In genomic region chr20:2139736-2140135, GRCh38 we compare ENCODE assay signal across 22 cellular contexts. TPM values are rescaled to one million over a fixed set of nuclear protein-coding genes. Genes with fewer than 3 reads are reported as not detected.
DNase-seq lines count a peak whose midpoint lies in the region; ATAC-seq and TF ChIP-seq lines count a peak whose summit lies in the region.
"Had no signal": no experiment of that assay in that cellular context is flagged by ENCODE, and none has a peak within 500 bp of the region (broad histone marks: within the 10 kb centered on the region; RNA-seq: fewer than 3 reads in every experiment).

No MANE protein-coding gene starts in this region.

- H3K4me1 ChIP-seq in left ventricle myocardium inferior: peaks cover 99% of the 10 kb centered on the region
- peaks cover 65 to 85% (median 82%) of the 10 kb centered on the region in 4 donors for H3K4me1 ChIP-seq in esophagus muscularis mucosa
- H3K4me1 ChIP-seq in stomach smooth muscle (ENCODE audit: control insufficient read depth, insufficient read depth, low read length): peaks cover 50% of the 10 kb centered on the region
- H3K4me1 ChIP-seq: A549, BE2C had no signal

- TF ChIP-seq CTCF in left ventricle myocardium inferior (IDR thresholded peaks at IDR 0.05; ENCODE audit: borderline replicate concordance) (no peak), WERI-Rb-1 (IDR thresholded peaks at IDR 0.05; ENCODE audit: low read depth, low read length) (no peak), esophagus muscularis mucosa (IDR thresholded peaks at IDR 0.05) (no peak)

- ATAC-seq in left cardiac atrium (no peak), HG03039 (IDR thresholded peaks at IDR 0.05; ENCODE audit: unreplicated experiment) (no peak)
- ATAC-seq: A549, GM12878 had no signal

- no peak for TF ChIP-seq POLR2A in esophagus muscularis mucosa (IDR thresholded peaks at IDR 0.05; ENCODE audit: low read depth)

- no peak overlapping the region for H3K4me3 ChIP-seq in left ventricle myocardium inferior
- H3K4me3 ChIP-seq in WERI-Rb-1 (ENCODE audit: low read depth, low read length): peak overlapping the region; percentile 9; the same call in 1 of the 2 replicates
- no peak overlapping the region for H3K4me3 ChIP-seq in esophagus muscularis mucosa
- H3K4me3 ChIP-seq in stomach smooth muscle (ENCODE audit: low read length in 2 of 2): no peak overlapping the region
- H3K4me3 ChIP-seq: A549, GM12878 had no signal

- H3K9me3 ChIP-seq in left ventricle myocardium inferior (replicated peaks) (no peaks in the 10 kb centered on the region), WERI-Rb-1 (ENCODE audit: severe bottlenecking) (no peaks in the 10 kb centered on the region), esophagus muscularis mucosa (no peaks in the 10 kb centered on the region), stomach smooth muscle (ENCODE audit: control insufficient read depth in 2 of 2, low read length in 2 of 2) (no peaks in the 10 kb centered on the region)
- H3K9me3 ChIP-seq: A549, BE2C had no signal

- WGBS in esophagus muscularis mucosa: 84% methylated on average over 2 of the region's 2 CpGs

- TF ChIP-seq EP300 in esophagus muscularis mucosa (IDR thresholded peaks at IDR 0.05): no peak

- peak overlapping the region in 1 of 2 donors; percentile 19 for H3K9ac ChIP-seq in stomach smooth muscle (ENCODE audit: low read length in 2 of 2)

- H3K27me3 ChIP-seq in left ventricle myocardium inferior (ENCODE audit: low read depth): no peaks in the 10 kb centered on the region
- H3K27me3 ChIP-seq in WERI-Rb-1 (ENCODE audit: insufficient read depth, low read depth, severe bottlenecking): no peaks in the 10 kb centered on the region
- H3K27me3 ChIP-seq in esophagus muscularis mucosa: no peaks in the 10 kb centered on the region
- no peaks in the 10 kb centered on the region for H3K27me3 ChIP-seq in stomach smooth muscle (ENCODE audit: control insufficient read depth in 1 of 2, insufficient read depth in 2 of 2, low read length in 2 of 2)
- H3K27me3 ChIP-seq: BE2C had no signal

- DNase-seq in left ventricle myocardium inferior (no peak), left cardiac atrium (no peak), WERI-Rb-1 (peak; percentile 65), esophagus muscularis mucosa (ENCODE audit: extremely low spot score) (no peak), H4 (ENCODE audit: low spot score) (no peak)
- DNase-seq: BE2C; CD4-positive, CD25-positive, alpha-beta regulatory T cell; DMS 273 treated with DMSO at 0.1 percent for 48 hours; DND-41; H9; HFFc6; KBM-7; MM.1S; NCI-H1092; NCI-H1436; NCI-H1930; NCI-H69; NK-92 treated with Interleukin-12 subunit alpha and Interleukin-12 subunit beta, amount 100 ng/mL, for 24 hours had no signal

- H3K27ac ChIP-seq in left ventricle myocardium inferior (replicated peaks) (peak overlapping the region; percentile 89), WERI-Rb-1 (no peak overlapping the region), esophagus muscularis mucosa (replicated peaks in 1 of 4) (peak overlapping the region in 3 of 4 donors; percentile 64 to 68 (median 68)), stomach smooth muscle (ENCODE audit: low read length) (peak overlapping the region; percentile 60)
- H3K27ac ChIP-seq: A549 had no signal

- intact Hi-C loops in left ventricle myocardium inferior (cut with micrococcal nuclease): no loop called here
- intact Hi-C loops in left cardiac atrium (cut with DNase I): no loop called here
- intact Hi-C loops in esophagus muscularis mucosa (cut with DNase I): no loop called here

- H3K36me3 ChIP-seq in left ventricle myocardium inferior (peaks cover 10% of the 10 kb centered on the region), WERI-Rb-1 (peaks cover 6% of the 10 kb centered on the region; the same call in 1 of the 2 replicates), esophagus muscularis mucosa (peaks cover 4 to 10% (median 8%) of the 10 kb centered on the region in 4 donors), stomach smooth muscle (ENCODE audit: control insufficient read depth in 2 of 2, insufficient read depth in 2 of 2, low read length in 2 of 2) (peaks cover 7 to 10% of the 10 kb centered on the region in 2 donors)
- H3K36me3 ChIP-seq: BE2C had no signal

RNA-seq across cellular contexts. Expression of gene STK35, which starts 38.1 kb away (rescaled TPM):
- total RNA-seq in left ventricle myocardium inferior (13.9 TPM), left cardiac atrium (10 to 100 TPM; 13.2 to 19.3 TPM), esophagus muscularis mucosa (10 to 100 TPM; 19.2 to 24.1 (median 22.8) TPM)
- total RNA-seq in H4 (2014; rRNA removed; shearing (Covaris generic)): 10.4 and 19.1 TPM in 2 replicates
